In genomic region chr3:193728429-193729087, GRCh38 we compare ENCODE assay signal across 29 cellular contexts.
"Had no signal": no experiment of that assay in that cellular context is flagged by ENCODE, and none has a peak within 500 bp of the region (broad histone marks: within the 10 kb centered on the region; RNA-seq: fewer than 3 reads in every experiment).

No MANE protein-coding gene starts in this region.

- H3K79me2 ChIP-seq: hepatocyte had no signal

- H3K36me3 Mint-ChIP-seq: memory B cell; mesothelial cell of epicardium; naive B cell; natural killer cell treated with Interleukin-12 subunit alpha and Interleukin-12 subunit beta and Interleukin-15 and Interleukin-18, amount 100 ng/mL, for 72 hours had no signal

- H3K27me3 ChIP-seq: dorsolateral prefrontal cortex, gastroesophageal sphincter, hepatocyte, ovary, sigmoid colon, spleen, suprapubic skin, transverse colon, vagina had no signal

- H3K27ac Mint-ChIP-seq: memory B cell; mesothelial cell of epicardium; natural killer cell treated with Interleukin-12 subunit alpha and Interleukin-12 subunit beta and Interleukin-15 and Interleukin-18, amount 100 ng/mL, for 72 hours had no signal

- DNase-seq: dorsolateral prefrontal cortex; effector CD4-positive, alpha-beta T cell; foreskin keratinocyte; kidney; mucosa of descending colon; naive B cell; ovary; posterior cingulate gyrus; psoas muscle; right cardiac atrium; sigmoid colon; spleen; stimulated activated naive CD4-positive, alpha-beta T cell; stimulated activated naive CD8-positive, alpha-beta T cell treated with anti-CD3 and anti-CD28 coated beads, Interleukin-15, amount 100 ng/mL, for 72 hours; transverse colon had no signal

- H2AFZ ChIP-seq: hepatocyte had no signal

- H3K27ac ChIP-seq: dorsolateral prefrontal cortex, epithelial cell of prostate, foreskin keratinocyte, gastroesophageal sphincter, heart left ventricle, hepatocyte, ovary, psoas muscle, sigmoid colon, spleen, suprapubic skin, transverse colon, vagina had no signal

- H3K9me3 Mint-ChIP-seq: memory B cell; mesothelial cell of epicardium; naive B cell; natural killer cell treated with Interleukin-12 subunit alpha and Interleukin-12 subunit beta and Interleukin-15 and Interleukin-18, amount 100 ng/mL, for 72 hours; neural crest cell; stimulated activated naive CD8-positive, alpha-beta T cell treated with anti-CD3 and anti-CD28 coated beads, Interleukin-15, amount 100 ng/mL, for 72 hours had no signal

- H3K4me3 ChIP-seq: dorsolateral prefrontal cortex, gastroesophageal sphincter, heart left ventricle, hepatocyte, lung, mucosa of descending colon, ovary, psoas muscle, sigmoid colon, spleen, suprapubic skin, transverse colon, vagina had no signal

- H3K4me2 ChIP-seq: hepatocyte had no signal

- H3K36me3 ChIP-seq: gastroesophageal sphincter, heart left ventricle, ovary, sigmoid colon, spleen, suprapubic skin, transverse colon, vagina had no signal

- ATAC-seq: esophagus mucosa; foreskin keratinocyte; gastroesophageal sphincter; heart left ventricle; left lobe of liver; mucosa of descending colon; psoas muscle; stimulated activated naive CD8-positive, alpha-beta T cell treated with anti-CD3 and anti-CD28 coated beads, Interleukin-15, amount 100 ng/mL, for 72 hours had no signal

- H3K9me3 ChIP-seq: gastroesophageal sphincter, heart left ventricle, mucosa of descending colon, ovary, psoas muscle, sigmoid colon, spleen, suprapubic skin, transverse colon, vagina had no signal

- H3K4me3 Mint-ChIP-seq: memory B cell; mesothelial cell of epicardium; natural killer cell treated with Interleukin-12 subunit alpha and Interleukin-12 subunit beta and Interleukin-15 and Interleukin-18, amount 100 ng/mL, for 72 hours; neural crest cell; stimulated activated naive CD8-positive, alpha-beta T cell treated with anti-CD3 and anti-CD28 coated beads, Interleukin-15, amount 100 ng/mL, for 72 hours had no signal

- FAIRE-seq: colon, kidney had no signal

- H3K4me1 Mint-ChIP-seq: mesothelial cell of epicardium; stimulated activated naive CD8-positive, alpha-beta T cell treated with anti-CD3 and anti-CD28 coated beads, Interleukin-15, amount 100 ng/mL, for 72 hours had no signal

- H3K27me3 Mint-ChIP-seq: memory B cell; stimulated activated naive CD8-positive, alpha-beta T cell treated with anti-CD3 and anti-CD28 coated beads, Interleukin-15, amount 100 ng/mL, for 72 hours had no signal

- H3K4me1 ChIP-seq: foreskin keratinocyte, gastroesophageal sphincter, heart left ventricle, psoas muscle, sigmoid colon, suprapubic skin, transverse colon, vagina had no signal
